In genomic region chr18:10530852-10531251, GRCh38 we compare ENCODE assay signal across 10 cellular contexts. TPM values are rescaled to one million over a fixed set of nuclear protein-coding genes. Genes with fewer than 3 reads are reported as not detected.
DNase-seq lines count a peak whose midpoint lies in the region; ATAC-seq and TF ChIP-seq lines count a peak whose summit lies in the region.
"Had no signal": no experiment of that assay in that cellular context is flagged by ENCODE, and none has a peak within 500 bp of the region (broad histone marks: within the 10 kb centered on the region; RNA-seq: fewer than 3 reads in every experiment).

No MANE protein-coding gene starts in this region.

- H3K9me3 Mint-ChIP-seq in MCF 10A (ENCODE audit: unreplicated experiment) = no peaks in the 10 kb centered on the region
- H3K9me3 Mint-ChIP-seq in activated T-cell treated with anti-CD3 and anti-CD28 coated beads, Interleukin-2, amount 50 U/mL, for 4 hours = no peaks in the 10 kb centered on the region

- H3K4me3 Mint-ChIP-seq in MCF 10A (ENCODE audit: unreplicated experiment) = peak overlapping the region; percentile 28
- no peak overlapping the region for H3K4me3 Mint-ChIP-seq in activated T-cell treated with anti-CD3 and anti-CD28 coated beads, Interleukin-2, amount 50 U/mL, for 4 hours

- no peaks in the 10 kb centered on the region for H3K27me3 Mint-ChIP-seq in MCF 10A (ENCODE audit: insufficient read depth, unreplicated experiment)
- H3K27me3 Mint-ChIP-seq in activated T-cell treated with anti-CD3 and anti-CD28 coated beads, Interleukin-2, amount 50 U/mL, for 4 hours (ENCODE audit: low read depth) = no peaks in the 10 kb centered on the region

- POLR2A ChIA-PET in MCF 10A (lab: Yijun Ruan, JAX) = interaction anchor here (1.0 to 1.1 kb wide), 2 partner anchors 14 to 30 kb away, joined by 3 read pairs; no protein-coding TSS in a partner anchor

- intact Hi-C loops in MCF 10A (cut with micrococcal nuclease) (no loop called here), breast epithelium (cut with DNase I; ENCODE audit: low total_unique reads) (no loop called here)

- peak overlapping the region; percentile 80 for H3K27ac Mint-ChIP-seq in MCF 10A (ENCODE audit: low read depth, unreplicated experiment)

- ATAC-seq in activated T-cell treated with anti-CD3 and anti-CD28 coated beads, Interleukin-2, amount 50 U/mL, for 4 hours = peak; percentile 27 to 42
- peak; percentile 46 for ATAC-seq in stimulated activated naive CD8-positive, alpha-beta T cell treated with anti-CD3 and anti-CD28 coated beads, Interleukin-15, Interleukin-2, amounts not matched to agents 100 U/mL and 50 U/mL, for 24 hours
- no peak for ATAC-seq in HG02610 (IDR thresholded peaks at IDR 0.05; ENCODE audit: unreplicated experiment)
- ATAC-seq: HCT116, left lobe of liver had no signal

- H3K27me3 ChIP-seq in breast epithelium (no peaks in the 10 kb centered on the region), right atrium auricular region (no peaks in the 10 kb centered on the region)

- H3K9me3 ChIP-seq in breast epithelium (no peaks in the 10 kb centered on the region), right atrium auricular region (no peaks in the 10 kb centered on the region)

- H3K27ac ChIP-seq in breast epithelium = no peak overlapping the region
- H3K27ac ChIP-seq in right atrium auricular region = peak overlapping the region; percentile 8 to 56

- TF ChIP-seq POLR2A in breast epithelium (IDR thresholded peaks at IDR 0.05) = no peak

- peaks cover 17% of the 10 kb centered on the region for H3K36me3 Mint-ChIP-seq in MCF 10A (ENCODE audit: insufficient read depth, unreplicated experiment)
- H3K36me3 Mint-ChIP-seq in activated T-cell treated with anti-CD3 and anti-CD28 coated beads, Interleukin-2, amount 50 U/mL, for 4 hours (ENCODE audit: insufficient read depth) = peaks cover 9% of the 10 kb centered on the region

- H3K36me3 ChIP-seq in breast epithelium (no peaks in the 10 kb centered on the region), right atrium auricular region (no peaks in the 10 kb centered on the region)

- TF ChIP-seq CTCF in MCF 10A (IDR thresholded peaks at IDR 0.05; ENCODE audit: unreplicated experiment) (no peak), breast epithelium (IDR thresholded peaks at IDR 0.05) (no peak), right atrium auricular region (IDR thresholded peaks at IDR 0.05) (no peak)

- H3K4me1 ChIP-seq in breast epithelium (no peaks in the 10 kb centered on the region), right atrium auricular region (peaks cover 0 to 42% of the 10 kb centered on the region in 2 donors)

- no peak overlapping the region for H3K4me3 ChIP-seq in breast epithelium
- H3K4me3 ChIP-seq in right atrium auricular region = no peak overlapping the region

- no TSS peak for BruUV-seq in MCF 10A (replicated peaks; lab: Mats Ljungman, UMichigan)

- peaks cover 29% of the 10 kb centered on the region for H3K4me1 Mint-ChIP-seq in MCF 10A (ENCODE audit: insufficient read depth, unreplicated experiment)
- H3K4me1 Mint-ChIP-seq in activated T-cell treated with anti-CD3 and anti-CD28 coated beads, Interleukin-2, amount 50 U/mL, for 4 hours (ENCODE audit: low read depth) = peaks cover 39% of the 10 kb centered on the region

- DNase-seq in MCF 10A (ENCODE audit: unreplicated experiment) (peak; percentile 72), breast epithelium (ENCODE audit: low spot score in 2 of 2) (no peak), right atrium auricular region (ENCODE audit: low spot score) (no peak), NCI-H748 treated with DMSO at 0.1 percent for 48 hours (lab: John Stamatoyannopoulos, UW) (no peak), putamen (ENCODE audit: low spot score) (no peak)
- peak; percentile 29 for DNase-seq in activated T-cell treated with anti-CD3 and anti-CD28 coated beads, Interleukin-2, amount 50 U/mL, for 4 hours
- DNase-seq in stimulated activated naive CD8-positive, alpha-beta T cell treated with anti-CD3 and anti-CD28 coated beads, Interleukin-15, Interleukin-2, amounts not matched to agents 100 U/mL and 50 U/mL, for 24 hours = peak; percentile 31

- CTCF ChIA-PET in MCF 10A (lab: Yijun Ruan, JAX) = interaction anchor here (0.6 to 0.8 kb wide), 2 partner anchors 185 to 623 kb away, joined by 3 read pairs; no protein-coding TSS in a partner anchor

RNA-seq across cellular contexts. Expression of gene NAPG, which starts 5.0 kb away (rescaled TPM):
- total RNA-seq in MCF 10A (2022) = 31.8 and 32.2 TPM in 2 replicates
- total RNA-seq in breast epithelium = 10 to 100 TPM; 23.2 to 46.7 (median 24.6) TPM
- total RNA-seq in activated T-cell treated with anti-CD3 and anti-CD28 coated beads, Interleukin-2, amount 50 U/mL, for 4 hours = 10 to 100 TPM; 28.8 to 29.6 (median 28.9) TPM
- 10 to 100 TPM; 39.0 to 43.5 TPM for total RNA-seq in right atrium auricular region

Comparison
In these comparisons a context has a peak if more than half of its experiments do, and no peak if none do; other contexts are left out.
1. DNase-seq: peak in MCF 10A (single experiment), activated T-cell treated with anti-CD3 and anti-CD28 coated beads, Interleukin-2, amount 50 U/mL, for 4 hours (single experiment) and stimulated activated naive CD8-positive, alpha-beta T cell treated with anti-CD3 and anti-CD28 coated beads, Interleukin-15, Interleukin-2, amounts not matched to agents 100 U/mL and 50 U/mL, for 24 hours (single experiment); none in breast epithelium (0 of 2), right atrium auricular region (single experiment), NCI-H748 treated with DMSO at 0.1 percent for 48 hours (single experiment) and putamen (single experiment).
2. H3K27ac ChIP-seq: peak in right atrium auricular region (2 of 2); none in breast epithelium (0 of 2).